ENCODE assay signal across 25 cellular contexts in the genomic region with DNA sequence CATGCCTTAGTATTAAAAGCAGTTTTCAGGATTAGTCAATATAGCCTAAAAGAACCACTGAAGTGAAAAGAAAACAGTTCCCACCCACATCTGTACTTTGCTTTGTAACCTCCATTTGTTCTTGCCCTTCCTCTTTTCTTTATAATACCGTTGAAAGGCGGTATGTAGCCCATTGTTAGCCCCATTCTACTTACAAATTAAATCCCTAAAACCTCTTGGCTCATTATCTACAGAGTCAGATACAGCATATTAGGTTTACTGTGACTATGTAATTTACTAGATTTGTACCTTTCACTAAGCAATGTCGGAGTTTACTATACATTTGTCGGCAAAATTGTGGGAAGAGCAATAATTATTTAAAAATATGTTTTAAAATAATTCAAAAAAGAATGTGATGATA. TPM values are rescaled to one million over a fixed set of nuclear protein-coding genes. Genes with fewer than 3 reads are reported as not detected.
"Had no signal": no experiment of that assay in that cellular context is flagged by ENCODE, and none has a peak within 500 bp of the region (broad histone marks: within the 10 kb centered on the region; RNA-seq: fewer than 3 reads in every experiment).

No MANE protein-coding gene starts in this region.

- H3K27ac ChIP-seq: dorsolateral prefrontal cortex, gastrocnemius medialis, prostate gland, right atrium auricular region, vagina had no signal

- H3K36me3 ChIP-seq: gastrocnemius medialis, prostate gland, right atrium auricular region, thyroid gland had no signal

- H3K4me3 Mint-ChIP-seq: mesothelial cell of epicardium; naive B cell; natural killer cell treated with Interleukin-12 subunit alpha and Interleukin-12 subunit beta and Interleukin-15 and Interleukin-18, amount 100 ng/mL, for 72 hours; neural crest cell; stimulated activated effector memory CD8-positive, alpha-beta T cell treated with anti-CD3 and anti-CD28 coated beads, Interleukin-12 subunit alpha, Interleukin-12 subunit beta, amount 100 ng/mL, for 72 hours had no signal

- H3K27me3 Mint-ChIP-seq: naive B cell had no signal

- H3K27ac Mint-ChIP-seq: mesothelial cell of epicardium; naive B cell; natural killer cell treated with Interleukin-12 subunit alpha and Interleukin-12 subunit beta and Interleukin-15 and Interleukin-18, amount 100 ng/mL, for 72 hours; stimulated activated effector memory CD8-positive, alpha-beta T cell treated with anti-CD3 and anti-CD28 coated beads, Interleukin-12 subunit alpha, Interleukin-12 subunit beta, amount 100 ng/mL, for 72 hours had no signal

- H3K36me3 Mint-ChIP-seq: mesothelial cell of epicardium; naive B cell; natural killer cell treated with Interleukin-12 subunit alpha and Interleukin-12 subunit beta and Interleukin-15 and Interleukin-18, amount 100 ng/mL, for 72 hours; stimulated activated effector memory CD8-positive, alpha-beta T cell treated with anti-CD3 and anti-CD28 coated beads, Interleukin-12 subunit alpha, Interleukin-12 subunit beta, amount 100 ng/mL, for 72 hours had no signal

- DNase-seq: dorsolateral prefrontal cortex; effector CD4-positive, alpha-beta T cell; foreskin fibroblast; gastrocnemius medialis; head of caudate nucleus; kidney; mesenchymal stem cell; mucosa of descending colon; naive B cell; nucleus accumbens; sigmoid colon; stimulated activated CD4-positive, alpha-beta T cell treated with anti-CD3 and anti-CD28 coated beads, Interleukin-2, amount 100 ng/mL, for 24 hours; stimulated activated CD4-positive, alpha-beta T cell treated with anti-CD3 and anti-CD28 coated beads, Interleukin-4, amount 100 ng/mL, for 24 hours; stimulated activated naive CD4-positive, alpha-beta T cell treated with Interleukin-2 at 50 U/mL for 16 hours; stomach; thyroid gland; trophoblast cell had no signal

- H3K27me3 ChIP-seq: gastrocnemius medialis, right atrium auricular region, sigmoid colon, stomach, thyroid gland, vagina had no signal

- H3K4me1 ChIP-seq: prostate gland, right atrium auricular region had no signal

- H3K4me1 Mint-ChIP-seq: naive B cell; stimulated activated effector memory CD8-positive, alpha-beta T cell treated with anti-CD3 and anti-CD28 coated beads, Interleukin-12 subunit alpha, Interleukin-12 subunit beta, amount 100 ng/mL, for 72 hours had no signal

- H3K4me3 ChIP-seq: dorsolateral prefrontal cortex, gastrocnemius medialis, mucosa of descending colon, prostate gland, right atrium auricular region, sigmoid colon, stomach, thyroid gland, vagina had no signal

- H3K9me3 ChIP-seq: gastrocnemius medialis, mucosa of descending colon, prostate gland, right atrium auricular region, sigmoid colon, stomach, thyroid gland, vagina had no signal

- H3K9me3 Mint-ChIP-seq: naive B cell; natural killer cell treated with Interleukin-12 subunit alpha and Interleukin-12 subunit beta and Interleukin-15 and Interleukin-18, amount 100 ng/mL, for 72 hours; neural crest cell; stimulated activated effector memory CD8-positive, alpha-beta T cell treated with anti-CD3 and anti-CD28 coated beads, Interleukin-12 subunit alpha, Interleukin-12 subunit beta, amount 100 ng/mL, for 72 hours had no signal

- ATAC-seq: gastrocnemius medialis; mucosa of descending colon; natural killer cell treated with Interleukin-12 subunit alpha and Interleukin-12 subunit beta and Interleukin-15 and Interleukin-18, amount 100 ng/mL, for 72 hours; stimulated activated effector memory CD8-positive, alpha-beta T cell treated with anti-CD3 and anti-CD28 coated beads, Interleukin-12 subunit alpha, Interleukin-12 subunit beta, amount 100 ng/mL, for 72 hours had no signal

RNA-seq across cellular contexts. Expression of a gene that starts 17.3 kb away (rescaled TPM):
- total RNA-seq: natural killer cell treated with Interleukin-12 subunit alpha and Interleukin-12 subunit beta and Interleukin-15 and Interleukin-18, amount 100 ng/mL, for 72 hours; osteocyte had no signal
